Comparison of ENCODE assay signal across 1 cellular context in genomic region chr6:14696367-14696766, GRCh38.
TF ChIP-seq lines count a peak whose summit lies in the region.

No MANE protein-coding gene starts in this region.

TF ChIP-seq in HCT116, 20 proteins besides CTCF, POLR2A, EP300 and RAD21 (continued from another document):
- TF ChIP-seq REST (IDR thresholded peaks at IDR 0.05; ENCODE audit: low read depth) = no peak
- no peak for TF ChIP-seq SRF (IDR thresholded peaks at IDR 0.05; ENCODE audit: low read depth)
- TF ChIP-seq MAX (IDR thresholded peaks at IDR 0.05) = no peak
- no peak for TF ChIP-seq EZH2 (IDR thresholded peaks at IDR 0.05)
- TF ChIP-seq ZBTB33 (IDR thresholded peaks at IDR 0.05; ENCODE audit: extremely low read depth, insufficient replicate concordance, low read length) = no peak
- TF ChIP-seq POLR2AphosphoS5 (IDR thresholded peaks at IDR 0.05; ENCODE audit: low read depth, low read length) = no peak
- no peak for TF ChIP-seq YY1 (IDR thresholded peaks at IDR 0.05; ENCODE audit: extremely low read depth, insufficient replicate concordance, low read depth, low read length)
- no peak for TF ChIP-seq ELF1 (IDR thresholded peaks at IDR 0.05; ENCODE audit: borderline replicate concordance, low read depth)
- TF ChIP-seq ZFX (IDR thresholded peaks at IDR 0.05) = no peak
- TF ChIP-seq ATF3 (IDR thresholded peaks at IDR 0.05) = no peak
- no peak for TF ChIP-seq EZH2phosphoT487 (IDR thresholded peaks at IDR 0.05; ENCODE audit: borderline replicate concordance)
- no peak for TF ChIP-seq JUND (IDR thresholded peaks at IDR 0.05)
- TF ChIP-seq SIN3A (IDR thresholded peaks at IDR 0.05; ENCODE audit: low read depth) = no peak
TF ChIP-seq in HCT116: peak in this region for 0.
